Comparison of ENCODE assay signal across 8 cellular contexts in the genomic region with DNA sequence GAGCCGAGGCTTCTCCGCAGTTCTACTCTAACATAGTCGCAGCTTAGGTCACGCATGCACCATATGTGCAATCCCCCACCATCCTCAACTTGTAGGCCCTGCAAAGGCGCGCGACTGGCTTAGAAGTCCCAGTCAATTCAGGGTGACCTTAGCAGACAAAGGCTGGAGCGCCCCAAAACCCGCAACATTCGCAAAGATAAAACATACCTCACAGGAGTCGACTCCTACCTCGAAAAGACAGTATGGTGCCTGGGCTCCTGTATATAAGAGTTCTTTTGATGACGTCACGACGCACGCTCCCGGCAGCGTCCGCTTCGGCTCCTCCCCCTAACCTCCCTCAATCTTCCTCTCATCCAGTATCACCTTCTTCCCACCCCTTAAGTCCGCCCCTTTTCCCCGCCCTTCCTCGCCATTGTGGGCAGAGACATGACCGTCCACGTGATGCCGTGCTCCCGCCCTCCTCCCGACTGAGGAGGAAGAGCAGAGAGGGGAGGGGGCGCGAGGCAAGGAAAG. TPM values are rescaled to one million over a fixed set of nuclear protein-coding genes. Genes with fewer than 3 reads are reported as not detected.
A peak's percentile ranks its signal among the peaks of the same experiment; 100 is the strongest.
DNase-seq lines count a peak whose midpoint lies in the region; TF ChIP-seq lines count a peak whose summit lies in the region.

Gene GAS5, minus strand, starts transcription at position 237 of the 513 bp plus-strand sequence.

- CTCF ChIA-PET in HEK293 (lab: Yijun Ruan, JAX) = no interaction called here

- peak; percentile 91 to 98 for TF ChIP-seq POLR2A in suprapubic skin (IDR thresholded peaks at IDR 0.05)

- H3K27ac ChIP-seq in HEK293 (ENCODE audit: extremely low read depth, low read depth, low read length) (peak within 1 kb of the TSS; percentile 86), suprapubic skin (peak within 1 kb of the TSS; percentile 90)

- H3K27ac Mint-ChIP-seq in activated naive CD4-positive, alpha-beta T cell treated with anti-CD3 and anti-CD28 coated beads, Interleukin-2, amount 50 U/mL, for 24 hours = peak within 1 kb of the TSS; percentile 99

- H3K4me3 Mint-ChIP-seq in activated naive CD4-positive, alpha-beta T cell treated with anti-CD3 and anti-CD28 coated beads, Interleukin-2, amount 50 U/mL, for 24 hours = peak within 1 kb of the TSS; percentile 98

- H3K27me3 ChIP-seq in suprapubic skin = no peaks in the 10 kb centered on the region

- no peaks in the 10 kb centered on the region for H3K9me3 Mint-ChIP-seq in activated naive CD4-positive, alpha-beta T cell treated with anti-CD3 and anti-CD28 coated beads, Interleukin-2, amount 50 U/mL, for 24 hours

- H3K4me1 Mint-ChIP-seq in activated naive CD4-positive, alpha-beta T cell treated with anti-CD3 and anti-CD28 coated beads, Interleukin-2, amount 50 U/mL, for 24 hours = peaks cover 55% of the 10 kb centered on the region

- POLR2A ChIA-PET in HEK293 (lab: Yijun Ruan, JAX) = interaction anchor here (0.6 to 2.2 kb wide), 34 partner anchors 9 to 1064 kb away, joined by 3 to 28 read pairs (median 4); partner anchors contain the start of genes CENPL, DARS2, KLHL20 and PRDX6

- H3K4me3 ChIP-seq in HEK293 (ENCODE audit: low read depth, low read length) = peak within 1 kb of the TSS; percentile 90
- peak within 1 kb of the TSS; percentile 62 for H3K4me3 ChIP-seq in suprapubic skin

- peaks cover 51% of the 10 kb centered on the region for H3K36me3 Mint-ChIP-seq in activated naive CD4-positive, alpha-beta T cell treated with anti-CD3 and anti-CD28 coated beads, Interleukin-2, amount 50 U/mL, for 24 hours

- WGBS in suprapubic skin = under 1% methylated on average over 24 of the region's 30 CpGs

- H3K4me1 ChIP-seq in HEK293 (ENCODE audit: control insufficient read depth, insufficient read depth, low read length) (no peaks in the 10 kb centered on the region; the same call in 1 of the 2 replicates), suprapubic skin (peaks cover 49% of the 10 kb centered on the region)

- DNase-seq in GF-D8 (lab: John Stamatoyannopoulos, UW) (peak; percentile 98), NAMALWA (ENCODE audit: low spot score) (peak; percentile 100), SK-N-DZ (ENCODE audit: low spot score) (peak; percentile 99), germinal center (ENCODE audit: low spot score) (peak; percentile 94), nucleus accumbens (lab: John Stamatoyannopoulos, UW) (peak; percentile 68 to 99 (median 98)), suprapubic skin (ENCODE audit: low spot score in 2 of 2) (peak; percentile 100)

- no peak for TF ChIP-seq EP300 in suprapubic skin (IDR thresholded peaks at IDR 0.05)

- H3K36me3 ChIP-seq in HEK293 (ENCODE audit: control insufficient read depth in 2 of 2, insufficient read depth in 1 of 2, low read length in 2 of 2) (peaks cover 14 to 65% of the 10 kb centered on the region in 2 experiments), suprapubic skin (peaks cover 29% of the 10 kb centered on the region)

- no peaks in the 10 kb centered on the region for H3K27me3 Mint-ChIP-seq in activated naive CD4-positive, alpha-beta T cell treated with anti-CD3 and anti-CD28 coated beads, Interleukin-2, amount 50 U/mL, for 24 hours

- TF ChIP-seq CTCF in HEK293 (tag by site-specific recombination; IDR thresholded peaks at IDR 0.05) = no peak
- no peak for TF ChIP-seq CTCF in suprapubic skin (IDR thresholded peaks at IDR 0.05)

- H3K9me3 ChIP-seq in HEK293 (ENCODE audit: control insufficient read depth, insufficient read depth, low read depth, low read length) (no peaks in the 10 kb centered on the region), suprapubic skin (no peaks in the 10 kb centered on the region)

TF ChIP-seq in HEK293, 187 proteins besides CTCF, POLR2A, EP300 and RAD21 (continues in another document):
- TF ChIP-seq ZSCAN16 (tag by site-specific recombination; IDR thresholded peaks at IDR 0.05) = peak; percentile 29; the same call in 1 of the 2 replicates
- TF ChIP-seq ZNF510 (tag by site-specific recombination; IDR thresholded peaks at IDR 0.05; ENCODE audit: insufficient replicate concordance) = no peak
- no peak for TF ChIP-seq ZNF555 (tag by site-specific recombination; conservative IDR thresholded peaks at IDR 0.05)
- TF ChIP-seq OSR2 (tag by site-specific recombination; IDR thresholded peaks at IDR 0.05) = no peak
- TF ChIP-seq ZNF132 (tag by site-specific recombination; IDR thresholded peaks at IDR 0.05; ENCODE audit: borderline replicate concordance) = no peak
- no peak for TF ChIP-seq ZFHX2 (tag by site-specific recombination; conservative IDR thresholded peaks at IDR 0.05)
- TF ChIP-seq, protein P1, sequence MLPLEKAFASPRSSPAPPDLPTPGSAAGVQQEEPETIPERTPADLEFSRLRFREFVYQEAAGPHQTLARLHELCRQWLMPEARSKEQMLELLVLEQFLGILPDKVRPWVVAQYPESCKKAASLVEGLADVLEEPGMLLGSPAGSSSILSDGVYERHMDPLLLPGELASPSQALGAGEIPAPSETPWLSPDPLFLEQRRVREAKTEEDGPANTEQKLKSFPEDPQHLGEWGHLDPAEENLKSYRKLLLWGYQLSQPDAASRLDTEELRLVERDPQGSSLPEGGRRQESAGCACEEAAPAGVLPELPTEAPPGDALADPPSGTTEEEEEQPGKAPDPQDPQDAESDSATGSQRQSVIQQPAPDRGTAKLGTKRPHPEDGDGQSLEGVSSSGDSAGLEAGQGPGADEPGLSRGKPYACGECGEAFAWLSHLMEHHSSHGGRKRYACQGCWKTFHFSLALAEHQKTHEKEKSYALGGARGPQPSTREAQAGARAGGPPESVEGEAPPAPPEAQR (tag by site-specific recombination; IDR thresholded peaks at IDR 0.05) = 0 out of 2 replicates have a peak, but pooled peaks have one; percentile 17
- TF ChIP-seq ZBTB21 (tag by site-specific recombination; IDR thresholded peaks at IDR 0.05) = peak; percentile 96
- TF ChIP-seq ZNF837 (tag by site-specific recombination; IDR thresholded peaks at IDR 0.05) = no peak
- TF ChIP-seq, protein P2, sequence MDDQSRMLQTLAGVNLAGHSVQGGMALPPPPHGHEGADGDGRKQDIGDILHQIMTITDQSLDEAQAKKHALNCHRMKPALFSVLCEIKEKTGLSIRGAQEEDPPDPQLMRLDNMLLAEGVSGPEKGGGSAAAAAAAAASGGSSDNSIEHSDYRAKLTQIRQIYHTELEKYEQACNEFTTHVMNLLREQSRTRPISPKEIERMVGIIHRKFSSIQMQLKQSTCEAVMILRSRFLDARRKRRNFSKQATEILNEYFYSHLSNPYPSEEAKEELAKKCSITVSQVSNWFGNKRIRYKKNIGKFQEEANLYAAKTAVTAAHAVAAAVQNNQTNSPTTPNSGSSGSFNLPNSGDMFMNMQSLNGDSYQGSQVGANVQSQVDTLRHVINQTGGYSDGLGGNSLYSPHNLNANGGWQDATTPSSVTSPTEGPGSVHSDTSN (CRISPR knock-in tag; IDR thresholded peaks at IDR 0.05) = 0 out of 2 replicates have a peak, but pooled peaks have one; percentile 31
- no peak; the same call in 1 of the 2 replicates for TF ChIP-seq SCRT2 (tag by site-specific recombination; IDR thresholded peaks at IDR 0.05)
- TF ChIP-seq ZNF629 (tag by site-specific recombination; IDR thresholded peaks at IDR 0.05) = peak; percentile 98
- TF ChIP-seq OVOL3 (tag by site-specific recombination; IDR thresholded peaks at IDR 0.05) = no peak
- TF ChIP-seq, protein P3, sequence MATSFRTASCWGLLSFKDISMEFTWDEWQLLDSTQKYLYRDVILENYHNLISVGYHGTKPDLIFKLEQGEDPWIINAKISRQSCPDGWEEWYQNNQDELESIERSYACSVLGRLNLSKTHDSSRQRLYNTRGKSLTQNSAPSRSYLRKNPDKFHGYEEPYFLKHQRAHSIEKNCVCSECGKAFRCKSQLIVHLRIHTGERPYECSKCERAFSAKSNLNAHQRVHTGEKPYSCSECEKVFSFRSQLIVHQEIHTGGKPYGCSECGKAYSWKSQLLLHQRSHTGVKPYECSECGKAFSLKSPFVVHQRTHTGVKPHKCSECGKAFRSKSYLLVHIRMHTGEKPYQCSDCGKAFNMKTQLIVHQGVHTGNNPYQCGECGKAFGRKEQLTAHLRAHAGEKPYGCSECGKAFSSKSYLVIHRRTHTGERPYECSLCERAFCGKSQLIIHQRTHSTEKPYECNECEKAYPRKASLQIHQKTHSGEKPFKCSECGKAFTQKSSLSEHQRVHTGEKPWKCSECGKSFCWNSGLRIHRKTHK (tag by site-specific recombination; IDR thresholded peaks at IDR 0.05) = no peak
- TF ChIP-seq GLI4 (tag by site-specific recombination; IDR thresholded peaks at IDR 0.05) = peak; percentile 78; the same call in 1 of the 2 replicates
- TF ChIP-seq ZNF76 (tag by site-specific recombination; IDR thresholded peaks at IDR 0.05; ENCODE audit: borderline replicate concordance, low read depth) = peak; percentile 40; the same call in 1 of the 2 replicates
- TF ChIP-seq ZNF155 (tag by site-specific recombination; IDR thresholded peaks at IDR 0.05) = no peak
- TF ChIP-seq SP2 (tag by site-specific recombination; IDR thresholded peaks at IDR 0.05) = peak; percentile 95

RNA-seq across cellular contexts. Expression of gene GAS5, which starts in this region (rescaled TPM):
- 1,132 and 1,143 TPM in 2 replicates for polyA plus RNA-seq in SK-N-DZ (2014; cell fraction: cytosol; rRNA removed)
- 2,155 and 2,228 TPM in 2 replicates for polyA plus RNA-seq in SK-N-DZ (2014; cell fraction: nucleus; rRNA removed)
- 100 to 1,000 TPM; 344 to 508 (median 411) TPM for total RNA-seq in suprapubic skin

Comparison
In these comparisons a context has a peak if more than half of its experiments do, and no peak if none do; other contexts are left out.
1. Peak in every context shown above with its lines: DNase-seq, H3K4me3 ChIP-seq and H3K27ac ChIP-seq.